In the genomic region with DNA sequence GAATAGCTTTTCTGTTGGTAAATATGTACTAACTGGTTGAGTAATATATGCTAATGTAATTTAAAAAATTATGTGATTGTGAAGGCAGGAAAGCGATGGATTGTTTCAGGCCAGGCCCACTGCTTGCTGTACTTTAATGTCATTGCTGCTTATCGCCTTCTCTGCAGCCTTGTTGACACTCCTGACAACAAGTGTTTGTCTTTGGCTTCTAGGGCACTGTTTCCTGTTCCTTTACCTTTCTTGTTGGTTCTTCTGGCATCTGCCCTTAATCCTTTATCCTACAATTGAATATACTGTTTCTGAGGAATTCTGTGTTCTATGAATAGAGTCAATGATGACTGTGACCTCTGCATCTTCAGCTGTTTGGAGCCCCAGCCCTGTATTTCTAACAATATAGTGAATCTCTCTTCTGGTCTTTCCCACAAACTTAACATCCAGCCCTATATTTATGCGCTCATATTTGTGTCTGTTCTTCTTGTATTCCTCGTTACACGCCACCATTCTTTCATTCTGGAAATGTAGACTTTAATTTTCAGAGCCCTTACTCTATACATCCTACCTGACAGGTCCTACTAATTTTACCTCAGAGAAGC, we compare ENCODE assay signal across 15 cellular contexts. TPM values are rescaled to one million over a fixed set of nuclear protein-coding genes. Genes with fewer than 3 reads are reported as not detected.
A peak's percentile ranks its signal among the peaks of the same experiment; 100 is the strongest.
DNase-seq lines count a peak whose midpoint lies in the region; ATAC-seq and TF ChIP-seq lines count a peak whose summit lies in the region.
"Had no signal": no experiment of that assay in that cellular context is flagged by ENCODE, and none has a peak within 500 bp of the region (broad histone marks: within the 10 kb centered on the region; RNA-seq: fewer than 3 reads in every experiment).

No MANE protein-coding gene starts in this region.

- H3K27ac ChIP-seq in brain microvascular endothelial cell = peak overlapping the region; percentile 29
- peak overlapping the region in 1 of 2 donors; percentile 14 for H3K27ac ChIP-seq in lung (ENCODE audit: low read depth in 1 of 2, low read length in 1 of 2)
- no peak overlapping the region for H3K27ac ChIP-seq in spleen

- intact Hi-C loops in left ventricle myocardium superior (cut with micrococcal nuclease) = no loop called here
- intact Hi-C loops in cardiac septum (cut with DNase I) = no loop called here
- intact Hi-C loops in spleen (cut with DNase I; ENCODE audit: low total_unique reads) = no loop called here

- H3K9me3 ChIP-seq in lung (ENCODE audit: control insufficient read depth in 2 of 2, insufficient read depth in 1 of 2, low read length in 1 of 2) (no peaks in the 10 kb centered on the region), spleen (no peaks in the 10 kb centered on the region)

- 73 to 83% methylated on average over 5 of the region's 5 CpGs for WGBS in lung, 2 donors
- 96 to 98% (median 97%) methylated on average over 5 of the region's 5 CpGs for WGBS in spleen, 5 donors

- in situ Hi-C loops in brain microvascular endothelial cell (cut with HindIII; ENCODE audit: low pct_ligation_motif_present, low sequenced_read_pairs) = no loop called here

- H3K4me3 ChIP-seq in brain microvascular endothelial cell (ENCODE audit: low read depth, low read length) = no peak overlapping the region
- no peak overlapping the region for H3K4me3 ChIP-seq in lung
- H3K4me3 ChIP-seq in spleen = no peak overlapping the region
- H3K4me3 ChIP-seq: GM12878, GM23338 had no signal

- ATAC-seq in left ventricle myocardium superior (peak; percentile 33), lung (ENCODE audit: insufficient read depth, low FRiP score) (peak; percentile 48)
- ATAC-seq: GM12878, GM23338 had no signal

- DNase-seq in left ventricle myocardium superior (no peak), cardiac septum (ENCODE audit: low spot score) (no peak), brain microvascular endothelial cell (no peak), lung (ENCODE audit: low spot score) (no peak), 8988T (no peak), spleen (no peak), erythroblast (lab: John Stamatoyannopoulos, UW) (no peak)
- no peak for DNase-seq in NK-92 treated with Interleukin-12 subunit alpha and Interleukin-12 subunit beta, amount 100 ng/mL, for 24 hours (lab: John Stamatoyannopoulos, UW)
- DNase-seq: effector CD4-positive, alpha-beta T cell; left cardiac atrium; naive B cell; NCI-H1436 treated with DMSO at 0.1 percent for 48 hours; stimulated activated naive CD4-positive, alpha-beta T cell treated with Interleukin-2 at 50 U/mL for 16 hours had no signal

- H3K27me3 ChIP-seq in brain microvascular endothelial cell (replicated peaks) (no peaks in the 10 kb centered on the region), lung (ENCODE audit: control insufficient read depth, insufficient read depth) (no peaks in the 10 kb centered on the region), spleen (replicated peaks in 1 of 7) (no peaks in the 10 kb centered on the region)

- H3K36me3 ChIP-seq in brain microvascular endothelial cell (replicated peaks) = no peaks in the 10 kb centered on the region
- no peaks in the 10 kb centered on the region for H3K36me3 ChIP-seq in lung (ENCODE audit: control insufficient read depth in 2 of 2, insufficient read depth in 2 of 2, low read length in 2 of 2)
- H3K36me3 ChIP-seq in spleen = no peaks in the 10 kb centered on the region

- TF ChIP-seq POLR2A in spleen (IDR thresholded peaks at IDR 0.05) (no peak), erythroblast (IDR thresholded peaks at IDR 0.05; ENCODE audit: low read length) (no peak)

- H3K4me1 ChIP-seq in lung (ENCODE audit: control insufficient read depth in 2 of 2, insufficient read depth in 2 of 2, low read length in 2 of 2) (peaks cover 8 to 22% of the 10 kb centered on the region in 2 donors), spleen (peaks cover 0 to 41% (median 7%) of the 10 kb centered on the region in 6 donors)

- TF ChIP-seq CTCF in brain microvascular endothelial cell (IDR thresholded peaks at IDR 0.05; ENCODE audit: low read depth, low read length, missing control alignments) = no peak
- TF ChIP-seq CTCF in lung (IDR thresholded peaks at IDR 0.05; ENCODE audit: control extremely low read depth, extremely low read depth) = no peak
- TF ChIP-seq CTCF in spleen (IDR thresholded peaks at IDR 0.05 in 8 of 11, conservative IDR thresholded peaks at IDR 0.05 in 3 of 11) = no peak

RNA-seq across cellular contexts. Expression of gene ACSL3, which starts 17.5 kb away (rescaled TPM):
- total RNA-seq in left ventricle myocardium superior = 48.8 TPM
- total RNA-seq in cardiac septum = 37.4 TPM
- 100 to 1,000 TPM in 1 of 2 donors, 10 to 100 TPM in 1; 67.5 to 154 TPM for total RNA-seq in lung
- 10 to 100 TPM; 22.2 to 50.9 TPM for polyA plus RNA-seq in lung
- 10 to 100 TPM; 34.5 to 50.2 (median 45.3) TPM for total RNA-seq in spleen
- polyA plus RNA-seq in spleen = 1 to 10 TPM; 7.5 to 9.8 (median 9.7) TPM
